Comparison of ENCODE assay signal across 18 cellular contexts in genomic region chr12:90250041-90250440, GRCh38.
DNase-seq lines count a peak whose midpoint lies in the region; ATAC-seq, FAIRE-seq and TF ChIP-seq lines count a peak whose summit lies in the region.
"Had no signal": no experiment of that assay in that cellular context is flagged by ENCODE, and none has a peak within 500 bp of the region (broad histone marks: within the 10 kb centered on the region; RNA-seq: fewer than 3 reads in every experiment).

No MANE protein-coding gene starts in this region.

- no peak overlapping the region for H2AFZ ChIP-seq in HepG2 (ENCODE audit: low read length)

- intact Hi-C loops in HepG2 (cut with micrococcal nuclease; ENCODE audit: unreplicated experiment) (no loop called here), prostate gland (cut with DNase I) (no loop called here), uterus (cut with DNase I; ENCODE audit: low total_unique reads) (no loop called here)

- H3K9me3 ChIP-seq in liver (ENCODE audit: control insufficient read depth in 4 of 4, low read length in 3 of 4) = no peaks in the 10 kb centered on the region
- peaks cover 5% of the 10 kb centered on the region; the same call in 1 of the 2 replicates for H3K9me3 ChIP-seq in HepG2 (ENCODE audit: low read length)
- H3K9me3 ChIP-seq in prostate gland = no peaks in the 10 kb centered on the region
- no peaks in the 10 kb centered on the region for H3K9me3 ChIP-seq in uterus
- H3K9me3 ChIP-seq: BLaER1 had no signal

- TF ChIP-seq POLR2A in HepG2 (IDR thresholded peaks at IDR 0.05; ENCODE audit: insufficient read depth in 1 of 2, low read depth in 2 of 2, low read length in 2 of 2) (no peak), prostate gland (IDR thresholded peaks at IDR 0.05) (no peak), uterus (IDR thresholded peaks at IDR 0.05) (no peak)

- TF ChIP-seq EP300 in HepG2 (IDR thresholded peaks at IDR 0.05; ENCODE audit: low read depth in 2 of 2, low read length in 2 of 2) (no peak), HepG2 (CRISPR knock-in tag; IDR thresholded peaks at IDR 0.05; ENCODE audit: borderline replicate concordance) (no peak)

- H3K9ac ChIP-seq in liver (ENCODE audit: low read depth in 1 of 2, low read length in 2 of 2) (no peak overlapping the region), HepG2 (ENCODE audit: insufficient read depth, low read depth, low read length) (no peak overlapping the region)
- H3K9ac ChIP-seq: BLaER1 had no signal

- peaks cover 3 to 9% (median 6%) of the 10 kb centered on the region in 4 donors for H3K4me1 ChIP-seq in liver (ENCODE audit: control insufficient read depth in 4 of 4, insufficient read depth in 4 of 4, low read length in 3 of 4)
- H3K4me1 ChIP-seq in HepG2 (ENCODE audit: insufficient read depth, low read length) = no peaks in the 10 kb centered on the region
- H3K4me1 ChIP-seq in prostate gland (replicated peaks) = no peaks in the 10 kb centered on the region
- H3K4me1 ChIP-seq in uterus = no peaks in the 10 kb centered on the region

- BruUV-seq in HepG2 (replicated peaks; lab: Mats Ljungman, UMichigan) = no TSS peak

- POLR2A ChIA-PET in HepG2 (lab: Yijun Ruan, JAX) = no interaction called here

- H4K20me1 ChIP-seq in HepG2 (ENCODE audit: insufficient read depth, low read length) = no peaks in the 10 kb centered on the region
- H4K20me1 ChIP-seq: BLaER1 had no signal

- CTCF ChIA-PET in HepG2 (lab: Yijun Ruan, JAX; ENCODE audit: low intra/inter-chr PET ratio, low total read pairs) = no interaction called here

- no peak for ATAC-seq in HepG2
- ATAC-seq in GM18870 (IDR thresholded peaks at IDR 0.05; ENCODE audit: unreplicated experiment) = no peak
- ATAC-seq: CD8-positive, alpha-beta T cell had no signal

- H3K27me3 ChIP-seq in liver (ENCODE audit: control insufficient read depth in 4 of 4, insufficient read depth in 4 of 4, low read length in 3 of 4) = no peaks in the 10 kb centered on the region
- H3K27me3 ChIP-seq in HepG2 (ENCODE audit: control insufficient read depth in 1 of 2, insufficient read depth in 2 of 2, low read length in 2 of 2) = no peaks in the 10 kb centered on the region
- H3K27me3 ChIP-seq in prostate gland (replicated peaks; ENCODE audit: insufficient read depth) = no peaks in the 10 kb centered on the region
- H3K27me3 ChIP-seq in uterus = no peaks in the 10 kb centered on the region
- H3K27me3 ChIP-seq: BLaER1 had no signal

- TF ChIP-seq CTCF in liver (IDR thresholded peaks at IDR 0.05; ENCODE audit: low read depth, low read length, missing input control) (no peak), HepG2 (CRISPR knock-in tag; IDR thresholded peaks at IDR 0.05) (no peak), epithelial cell of esophagus (IDR thresholded peaks at IDR 0.05; ENCODE audit: insufficient read depth, low read depth, low read length, missing control alignments) (no peak), prostate gland (IDR thresholded peaks at IDR 0.05) (no peak), uterus (IDR thresholded peaks at IDR 0.05) (no peak)

- H3K4me3 ChIP-seq in liver (ENCODE audit: low read depth in 1 of 3, low read length in 3 of 3) (no peak overlapping the region), HepG2 (replicated peaks in 1 of 3; ENCODE audit: insufficient read depth in 1 of 3, low read depth in 2 of 3, low read length in 3 of 3) (no peak overlapping the region), epithelial cell of esophagus (ENCODE audit: low read length) (no peak overlapping the region), prostate gland (no peak overlapping the region), uterus (no peak overlapping the region)
- H3K4me3 ChIP-seq: BLaER1 had no signal

- no peak overlapping the region for H3K4me2 ChIP-seq in HepG2 (ENCODE audit: low read depth, low read length)

- H3K79me2 ChIP-seq in HepG2 (ENCODE audit: insufficient read depth, low read length) = no peaks in the 10 kb centered on the region

- WGBS in liver = 60% methylated on average over 6 of the region's 6 CpGs
- 6% methylated on average over 6 of the region's 6 CpGs for WGBS in HepG2 (ENCODE audit: low lambda C conversion rate)
- 20% methylated on average over 6 of the region's 6 CpGs for WGBS in prostate gland

- H3K27ac ChIP-seq in liver (ENCODE audit: low read depth in 1 of 2, low read length in 2 of 2) (peak overlapping the region; percentile 32 to 49), HepG2 (ENCODE audit: extremely low read length, insufficient read depth, low read length) (no peak overlapping the region), prostate gland (no peak overlapping the region), uterus (peak overlapping the region; percentile 17 to 37)
- H3K27ac ChIP-seq: BLaER1 had no signal

- no peak for FAIRE-seq in HepG2 (lab: Jason Lieb, UNC)
- FAIRE-seq: D721Med, GM18507 had no signal

- no peaks in the 10 kb centered on the region for H3K36me3 ChIP-seq in liver (ENCODE audit: control insufficient read depth in 4 of 4, insufficient read depth in 3 of 4, low read depth in 1 of 4, low read length in 3 of 4)
- no peaks in the 10 kb centered on the region for H3K36me3 ChIP-seq in HepG2 (replicated peaks in 1 of 2; ENCODE audit: control insufficient read depth in 1 of 2, insufficient read depth in 2 of 2, low read length in 2 of 2)
- H3K36me3 ChIP-seq in prostate gland = no peaks in the 10 kb centered on the region
- no peaks in the 10 kb centered on the region for H3K36me3 ChIP-seq in uterus
- H3K36me3 ChIP-seq: BLaER1 had no signal

- in situ Hi-C loops in HepG2 (cut with HindIII; ENCODE audit: extremely low pct_ligation_motif_present, low pct_unique_long_range_greater_than_20kb) = no loop called here

- TF ChIP-seq RAD21 in liver (IDR thresholded peaks at IDR 0.05) (no peak), HepG2 (CRISPR knock-in tag; IDR thresholded peaks at IDR 0.05) (no peak)

- DNase-seq in HepG2 (ENCODE audit: low spot score) = no peak
- peak; percentile 52 for DNase-seq in epithelial cell of esophagus (ENCODE audit: low read depth)
- peak; percentile 15 for DNase-seq in prostate gland (ENCODE audit: low spot score)
- DNase-seq in uterus = no peak
- DNase-seq in occipital lobe (lab: John Stamatoyannopoulos, UW) = no peak
- DNase-seq in MV-4-11 (lab: John Stamatoyannopoulos, UW) = no peak
- DNase-seq: 8988T; CD8-positive, alpha-beta T cell; GF-D8; NCI-H1436; NCI-H2029; NCI-H510A treated with DMSO at 0.1 percent for 48 hours; SHP77 treated with DMSO at 0.1 percent for 48 hours had no signal

TF ChIP-seq in liver, 16 proteins besides CTCF, POLR2A, EP300 and RAD21:
- TF ChIP-seq GABPA (IDR thresholded peaks at IDR 0.05 in 1 of 2, conservative IDR thresholded peaks at IDR 0.05 in 1 of 2) = no peak
- peak in 1 of 2 donors; percentile 36 for TF ChIP-seq HNF4A (conservative IDR thresholded peaks at IDR 0.05)

TF ChIP-seq in HepG2, 621 proteins besides CTCF, POLR2A, EP300 and RAD21 (continues in another document):
- TF ChIP-seq ZNF841 (CRISPR knock-in tag; IDR thresholded peaks at IDR 0.05; ENCODE audit: borderline replicate concordance) = no peak
- TF ChIP-seq PHF5A (CRISPR knock-in tag; IDR thresholded peaks at IDR 0.05; ENCODE audit: low read depth, unreplicated experiment) = no peak
- no peak for TF ChIP-seq ZBTB34 (CRISPR knock-in tag; IDR thresholded peaks at IDR 0.05)
- TF ChIP-seq MLX (CRISPR knock-in tag; IDR thresholded peaks at IDR 0.05) = no peak
- no peak for TF ChIP-seq NFE2L2 (IDR thresholded peaks at IDR 0.05; ENCODE audit: low read length)
- no peak for TF ChIP-seq TEAD3 (CRISPR knock-in tag; optimal IDR thresholded peaks at IDR 0.05; ENCODE audit: borderline replicate concordance)
- TF ChIP-seq CREBL2 (CRISPR knock-in tag; IDR thresholded peaks at IDR 0.05; ENCODE audit: borderline replicate concordance) = no peak
- TF ChIP-seq ZFP91 (CRISPR knock-in tag; IDR thresholded peaks at IDR 0.05; ENCODE audit: borderline replicate concordance) = no peak

Comparison
In these comparisons a context has a peak if more than half of its experiments do, and no peak if none do; other contexts are left out.
1. H3K27ac ChIP-seq: peak in liver (2 of 2) and uterus (2 of 2); none in HepG2 (single experiment) and prostate gland (0 of 2).
2. DNase-seq: peak in epithelial cell of esophagus (single experiment) and prostate gland (single experiment); none in HepG2 (single experiment), uterus (0 of 2), occipital lobe (single experiment) and MV-4-11 (single experiment).